Comparison of ENCODE assay signal across 22 cellular contexts in genomic region chr21:33437140-33437539, GRCh38.
"Had no signal": no experiment of that assay in that cellular context is flagged by ENCODE, and none has a peak within 500 bp of the region (broad histone marks: within the 10 kb centered on the region; RNA-seq: fewer than 3 reads in every experiment).

No MANE protein-coding gene starts in this region.

- H3K4me3 Mint-ChIP-seq: activated CD8-positive, alpha-beta T cell treated with anti-CD3 and anti-CD28 coated beads, Interleukin-2, amount 10 ng/mL, durations not matched to agents 7 days and 5 days; activated naive CD4-positive, alpha-beta T cell treated with anti-CD3 and anti-CD28 coated beads for 36 hours; natural killer cell treated with Interleukin-12 subunit alpha and Interleukin-12 subunit beta and Interleukin-15 and Interleukin-18, amount 100 ng/mL, for 72 hours had no signal

- H3K4me3 ChIP-seq: body of pancreas, cardiac muscle cell, lung, ovary, prostate gland, stomach, suprapubic skin, tibial nerve had no signal

- DNase-seq: activated CD4-positive, alpha-beta T cell treated with anti-CD3 and anti-CD28 coated beads for 1 hour; activated CD4-positive, alpha-beta T cell treated with anti-CD3 and anti-CD28 coated beads, Interleukin-2, amount 50 U/mL, for 1 hour; activated CD8-positive, alpha-beta T cell treated with anti-CD3 and anti-CD28 coated beads, Interleukin-2, amount 10 ng/mL, durations not matched to agents 7 days and 5 days; activated naive CD4-positive, alpha-beta T cell treated with anti-CD3 and anti-CD28 coated beads for 36 hours; activated T-cell treated with anti-CD3 and anti-CD28 coated beads, Interleukin-2, amount 50 U/mL, for 48 hours; anterior cingulate cortex; body of pancreas; dermis blood vessel endothelial cell; effector CD8-positive, alpha-beta T cell; foreskin melanocyte; kidney; midbrain; ovary; stimulated activated CD4-positive, alpha-beta T cell treated with anti-CD3 and anti-CD28 coated beads, Interleukin-12 subunit alpha, Interleukin-12 subunit beta, amount 100 ng/mL, for 4 hours; stomach; T-helper 9 cell had no signal

- H3K9me3 ChIP-seq: body of pancreas, ovary, prostate gland, stomach, suprapubic skin, tibial nerve had no signal

- ATAC-seq: activated CD8-positive, alpha-beta T cell treated with anti-CD3 and anti-CD28 coated beads, Interleukin-2, amount 10 ng/mL, durations not matched to agents 7 days and 5 days; body of pancreas; natural killer cell treated with Interleukin-12 subunit alpha and Interleukin-12 subunit beta and Interleukin-15 and Interleukin-18, amount 100 ng/mL, for 72 hours had no signal

- H3K27ac Mint-ChIP-seq: activated CD8-positive, alpha-beta T cell treated with anti-CD3 and anti-CD28 coated beads, Interleukin-2, amount 10 ng/mL, durations not matched to agents 7 days and 5 days; activated naive CD4-positive, alpha-beta T cell treated with anti-CD3 and anti-CD28 coated beads for 36 hours; natural killer cell treated with Interleukin-12 subunit alpha and Interleukin-12 subunit beta and Interleukin-15 and Interleukin-18, amount 100 ng/mL, for 72 hours had no signal

- H3K27me3 Mint-ChIP-seq: natural killer cell treated with Interleukin-12 subunit alpha and Interleukin-12 subunit beta and Interleukin-15 and Interleukin-18, amount 100 ng/mL, for 72 hours had no signal

- H3K4me1 ChIP-seq: body of pancreas, prostate gland had no signal

- H3K27ac ChIP-seq: body of pancreas, cardiac muscle cell, ovary, prostate gland, suprapubic skin had no signal

- H3K9me3 Mint-ChIP-seq: activated naive CD4-positive, alpha-beta T cell treated with anti-CD3 and anti-CD28 coated beads for 36 hours; natural killer cell treated with Interleukin-12 subunit alpha and Interleukin-12 subunit beta and Interleukin-15 and Interleukin-18, amount 100 ng/mL, for 72 hours had no signal

- H3K36me3 ChIP-seq: ovary had no signal
